Comparison of ENCODE assay signal across 11 cellular contexts in the genomic region with DNA sequence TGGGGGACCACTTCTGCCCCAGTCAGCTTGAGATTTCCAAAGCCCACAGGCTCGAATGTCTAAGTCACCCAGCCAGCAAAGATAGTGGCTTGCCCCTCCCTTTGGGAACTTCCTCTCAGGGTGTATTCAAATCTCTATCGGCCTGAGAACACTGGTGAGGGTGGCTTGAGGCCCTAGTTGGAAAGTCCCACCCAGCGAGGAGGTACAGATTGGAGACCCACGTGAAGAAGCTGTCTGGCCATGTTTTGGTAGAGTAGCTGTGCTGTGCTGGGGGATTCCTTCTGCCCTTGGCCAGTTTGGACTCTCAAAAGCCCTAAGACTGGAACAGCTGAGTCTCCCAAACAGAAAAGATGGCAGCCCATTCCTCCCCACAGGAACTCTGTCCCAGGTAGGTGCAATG.
A peak's percentile ranks its signal among the peaks of the same experiment; 100 is the strongest.
DNase-seq lines count a peak whose midpoint lies in the region; ATAC-seq and TF ChIP-seq lines count a peak whose summit lies in the region.
"Had no signal": no experiment of that assay in that cellular context is flagged by ENCODE, and none has a peak within 500 bp of the region (broad histone marks: within the 10 kb centered on the region; RNA-seq: fewer than 3 reads in every experiment).

No MANE protein-coding gene starts in this region.

- WGBS in adrenal gland, 4 donors: 59 to 80% (median 71%) methylated on average over 1 to 4 of the region's 4 CpGs

- H3K4me3 ChIP-seq in GM06990 (replicated peaks; ENCODE audit: low read depth, low read length): peak overlapping the region; percentile 69
- no peak overlapping the region for H3K4me3 ChIP-seq in adrenal gland
- H3K4me3 ChIP-seq: MG63 had no signal

- TF ChIP-seq CTCF in GM06990 (IDR thresholded peaks at IDR 0.05; ENCODE audit: insufficient read depth, low read length, poor library complexity, severe bottlenecking) (no peak), adrenal gland (IDR thresholded peaks at IDR 0.05) (no peak)

- intact Hi-C loops in adrenal gland (cut with DNase I): no loop called here

- H3K27ac ChIP-seq in adrenal gland: no peak overlapping the region

- ATAC-seq in HG02623 (IDR thresholded peaks at IDR 0.05; ENCODE audit: unreplicated experiment) (peak; percentile 97), HG03378 (IDR thresholded peaks at IDR 0.05; ENCODE audit: unreplicated experiment) (peak; percentile 99)

- H3K36me3 ChIP-seq in GM06990 (ENCODE audit: control insufficient read depth, insufficient read depth, low read length) (no peaks in the 10 kb centered on the region; the same call in 1 of the 2 replicates), adrenal gland (replicated peaks in 1 of 2) (no peaks in the 10 kb centered on the region)
- H3K36me3 ChIP-seq: MG63 had no signal

- no peak for TF ChIP-seq POLR2A in adrenal gland (IDR thresholded peaks at IDR 0.05)

- no peaks in the 10 kb centered on the region for H3K9me3 ChIP-seq in adrenal gland (replicated peaks in 1 of 3)

- H3K4me1 ChIP-seq in adrenal gland (replicated peaks in 1 of 2): no peaks in the 10 kb centered on the region

- H3K27me3 ChIP-seq in GM06990 (replicated peaks; ENCODE audit: control insufficient read depth, insufficient read depth, low read length) (no peaks in the 10 kb centered on the region), adrenal gland (no peaks in the 10 kb centered on the region)
- H3K27me3 ChIP-seq: MG63 had no signal

- peak; percentile 63 for DNase-seq in GM06990 (ENCODE audit: extremely low read depth, insufficient read length)
- DNase-seq in GM19240 (ENCODE audit: insufficient read length, low spot score): peak; percentile 1
- DNase-seq in adrenal gland: no peak
- no peak for DNase-seq in cerebellar cortex (ENCODE audit: low spot score)
- DNase-seq in NCI-H2196 (lab: John Stamatoyannopoulos, UW; ENCODE audit: unreplicated experiment): no peak
- no peak for DNase-seq in central memory CD4-positive, alpha-beta T cell
- DNase-seq: 8988T, DMS79, MG63 had no signal

Comparison
In these comparisons a context has a peak if more than half of its experiments do, and no peak if none do; other contexts are left out.
1. DNase-seq: peak in GM06990 (single experiment) and GM19240 (single experiment); none in adrenal gland (0 of 7), cerebellar cortex (single experiment), NCI-H2196 (single experiment) and central memory CD4-positive, alpha-beta T cell (single experiment).